In the genomic region with DNA sequence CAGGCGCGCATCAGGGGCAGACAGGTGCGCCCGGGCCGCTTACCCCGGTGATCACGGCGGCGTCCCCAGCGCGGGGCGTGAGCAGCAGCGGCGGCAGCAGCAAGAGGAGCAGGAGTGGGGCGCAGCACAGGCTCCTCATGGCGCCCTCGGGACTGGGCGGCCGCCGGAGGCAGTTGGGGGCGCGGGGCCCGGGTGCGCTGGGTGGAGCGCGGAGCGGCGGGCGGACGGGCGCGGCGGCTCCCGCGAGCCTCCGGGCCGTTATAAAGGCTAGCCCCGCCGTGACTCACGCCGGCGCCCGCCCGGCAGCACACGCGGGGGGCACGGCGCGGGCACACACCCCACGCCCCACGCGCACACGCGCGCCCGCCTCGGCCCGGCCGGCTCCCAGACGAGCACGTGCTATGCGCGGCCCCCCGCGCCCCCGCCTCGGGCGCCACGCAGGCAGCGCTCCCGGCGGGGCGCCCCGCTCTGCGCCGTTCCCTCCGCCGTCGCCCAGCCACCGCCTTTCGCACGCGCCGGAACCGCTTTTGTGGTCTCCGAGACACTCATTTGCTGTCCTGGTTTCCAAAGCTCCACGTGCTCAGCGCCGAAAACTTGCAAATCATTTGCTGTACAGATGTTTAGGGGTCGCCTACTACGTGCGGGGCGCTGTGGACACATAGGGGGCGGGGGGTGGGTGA, we compare ENCODE assay signal across 8 cellular contexts. TPM values are rescaled to one million over a fixed set of nuclear protein-coding genes. Genes with fewer than 3 reads are reported as not detected.
DNase-seq lines count a peak whose midpoint lies in the region; ATAC-seq and TF ChIP-seq lines count a peak whose summit lies in the region.

A gene with protein sequence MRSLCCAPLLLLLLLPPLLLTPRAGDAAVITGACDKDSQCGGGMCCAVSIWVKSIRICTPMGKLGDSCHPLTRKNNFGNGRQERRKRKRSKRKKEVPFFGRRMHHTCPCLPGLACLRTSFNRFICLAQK (minus strand): TSS at position 235 of the 680 bp plus-strand sequence. CDS start 96 bp downstream, at position 139.

- H3K4me1 ChIP-seq in endodermal cell (ENCODE audit: control insufficient read depth, insufficient read depth, low read length), result peaks cover 3% of the 10 kb centered on the region

- peak; percentile 62 to 69 for ATAC-seq in activated CD4-positive, CD25-positive, alpha-beta regulatory T cell treated with anti-CD3 and anti-CD28 coated beads, Interleukin-2, amount 50 U/mL, for 24 hours
- ATAC-seq in HG03095 (IDR thresholded peaks at IDR 0.05; ENCODE audit: unreplicated experiment), result no peak

- no peaks in the 10 kb centered on the region for H3K36me3 Mint-ChIP-seq in endodermal cell (ENCODE audit: low read depth)
- no peaks in the 10 kb centered on the region for H3K36me3 Mint-ChIP-seq in progenitor cell of endocrine pancreas (ENCODE audit: insufficient read depth)
- H3K36me3 Mint-ChIP-seq in HFFc6 (ENCODE audit: low read depth), result no peaks in the 10 kb centered on the region

- TF ChIP-seq CTCF in endodermal cell (conservative IDR thresholded peaks at IDR 0.05) (no peak), progenitor cell of endocrine pancreas (IDR thresholded peaks at IDR 0.05; ENCODE audit: unreplicated experiment) (no peak), HFFc6 (IDR thresholded peaks at IDR 0.05) (no peak)

- H3K9ac ChIP-seq in endodermal cell (ENCODE audit: extremely low read depth, low read length, poor library complexity, severe bottlenecking), result no peak within 1 kb of the TSS

- peak within 1 kb of the TSS; percentile 57 for H3K4me3 Mint-ChIP-seq in endodermal cell
- peak within 1 kb of the TSS; percentile 64 for H3K4me3 Mint-ChIP-seq in progenitor cell of endocrine pancreas (ENCODE audit: low read depth)
- no peak within 1 kb of the TSS for H3K4me3 Mint-ChIP-seq in HFFc6

- no peaks in the 10 kb centered on the region for H3K9me3 ChIP-seq in endodermal cell (ENCODE audit: control insufficient read depth, low read length)

- no peak within 1 kb of the TSS for H3K27ac ChIP-seq in endodermal cell (ENCODE audit: low read depth, low read length)

- DNase-seq in H7, result peak; percentile 77
- DNase-seq in endodermal cell, result peak; percentile 79
- no peak for DNase-seq in progenitor cell of endocrine pancreas (ENCODE audit: low spot score, unreplicated experiment)
- no peak for DNase-seq in putamen (ENCODE audit: low spot score)
- no peak for DNase-seq in erythroblast (lab: John Stamatoyannopoulos, UW)
- DNase-seq in HFFc6, result no peak

- H3K4me3 ChIP-seq in H7 (ENCODE audit: insufficient read depth, low read depth, low read length) (peak within 1 kb of the TSS; percentile 43), endodermal cell (ENCODE audit: low read length) (peak within 1 kb of the TSS; percentile 64)

- H3K9me3 Mint-ChIP-seq in endodermal cell (no peaks in the 10 kb centered on the region), progenitor cell of endocrine pancreas (ENCODE audit: low read depth) (no peaks in the 10 kb centered on the region), HFFc6 (no peaks in the 10 kb centered on the region)

- peaks cover 72% of the 10 kb centered on the region for H3K27me3 Mint-ChIP-seq in endodermal cell (ENCODE audit: insufficient read depth)
- H3K27me3 Mint-ChIP-seq in progenitor cell of endocrine pancreas, result peaks cover 86% of the 10 kb centered on the region
- peaks cover 23% of the 10 kb centered on the region for H3K27me3 Mint-ChIP-seq in HFFc6 (ENCODE audit: insufficient read depth)

- H3K27me3 ChIP-seq in H7 (ENCODE audit: control insufficient read depth, insufficient read depth, low read length) (peaks cover 50% of the 10 kb centered on the region), endodermal cell (ENCODE audit: control insufficient read depth, insufficient read depth, low read length, poor library complexity, severe bottlenecking) (peaks cover 72% of the 10 kb centered on the region)

- no peak for TF ChIP-seq POLR2A in erythroblast (IDR thresholded peaks at IDR 0.05; ENCODE audit: low read length)

- 1 to 4% methylated on average over 27 to 94 of the region's 94 CpGs for WGBS in endodermal cell (ENCODE audit: insufficient coverage in 1 of 2, insufficient read length in 1 of 2), 2 experiments

- H3K4me1 Mint-ChIP-seq in endodermal cell, result peaks cover 23% of the 10 kb centered on the region
- peaks cover 4% of the 10 kb centered on the region for H3K4me1 Mint-ChIP-seq in progenitor cell of endocrine pancreas (ENCODE audit: low read depth)
- peaks cover 6% of the 10 kb centered on the region; the same call in 1 of the 2 replicates for H3K4me1 Mint-ChIP-seq in HFFc6 (ENCODE audit: low read depth)

- H3K36me3 ChIP-seq in H7 (replicated peaks; ENCODE audit: control insufficient read depth, insufficient read depth, low read length), result no peaks in the 10 kb centered on the region
- no peaks in the 10 kb centered on the region for H3K36me3 ChIP-seq in endodermal cell (ENCODE audit: control insufficient read depth, insufficient read depth, low read length)

- no peak within 1 kb of the TSS for H3K27ac Mint-ChIP-seq in endodermal cell
- peak within 1 kb of the TSS; percentile 79 for H3K27ac Mint-ChIP-seq in progenitor cell of endocrine pancreas
- no peak within 1 kb of the TSS for H3K27ac Mint-ChIP-seq in HFFc6

RNA-seq across cellular contexts. Expression of the gene that starts here (rescaled TPM):
- total RNA-seq in H7 (2014; rRNA removed; shearing (Covaris generic)), result 1.9 and 2.7 TPM in 2 replicates
- total RNA-seq in endodermal cell (under 1 TPM in 1 of 2 donors, not detected in 1; 0.29 TPM), progenitor cell of endocrine pancreas (not detected in 2 replicates)
- 0.82 TPM for polyA plus RNA-seq in endodermal cell (2013, experiment 1 of 2)
- 0.17 TPM for polyA plus RNA-seq in endodermal cell (2013, experiment 2 of 2)
- total RNA-seq in HFFc6 (2021; fragmentation: NEBNext Ultra II Directional; extraction: Animal tissue kit (Norgen Biotek cat#: 25700)), result not detected

Comparison
In these comparisons a context has a peak if more than half of its experiments do, and no peak if none do; other contexts are left out.
1. Peak in DNase-seq and H3K4me3 ChIP-seq in endodermal cell; RNA of the gene not detected or under 1 TPM.